22 cellular contexts compared by ENCODE assay signal in genomic region chr11:1277936-1278512, GRCh38. TPM values are rescaled to one million over a fixed set of nuclear protein-coding genes. Genes with fewer than 3 reads are reported as not detected.
A peak's percentile ranks its signal among the peaks of the same experiment; 100 is the strongest.
DNase-seq lines count a peak whose midpoint lies in the region; ATAC-seq, FAIRE-seq and TF ChIP-seq lines count a peak whose summit lies in the region.
"Had no signal": no experiment of that assay in that cellular context is flagged by ENCODE, and none has a peak within 500 bp of the region (broad histone marks: within the 10 kb centered on the region; RNA-seq: fewer than 3 reads in every experiment).

No MANE protein-coding gene starts in this region.

- no peak overlapping the region for H3K9ac ChIP-seq in astrocyte (ENCODE audit: low read length)

- H3K9me3 Mint-ChIP-seq in astrocyte (ENCODE audit: unreplicated experiment) = no peaks in the 10 kb centered on the region
- H3K9me3 Mint-ChIP-seq: CD8-positive, alpha-beta T cell had no signal

- ATAC-seq in left ventricle myocardium superior = no peak
- ATAC-seq in HG02678 (IDR thresholded peaks at IDR 0.05; ENCODE audit: unreplicated experiment) = no peak
- no peak for ATAC-seq in HG03354 (IDR thresholded peaks at IDR 0.05; ENCODE audit: poor library complexity, severe bottlenecking, unreplicated experiment)
- ATAC-seq: CD8-positive, alpha-beta T cell had no signal

- intact Hi-C loops in left ventricle myocardium superior (cut with micrococcal nuclease) = no loop called here
- intact Hi-C loops in head of caudate nucleus (cut with DNase I) = no loop called here

- H3K36me3 ChIP-seq in right atrium auricular region (peaks cover 57% of the 10 kb centered on the region), astrocyte (ENCODE audit: insufficient read depth, low read length) (peaks cover 2% of the 10 kb centered on the region)
- H3K36me3 ChIP-seq: BE2C had no signal

- peaks cover 0 to 25% of the 10 kb centered on the region in 2 donors for H3K4me1 ChIP-seq in right atrium auricular region
- H3K4me1 ChIP-seq in astrocyte (ENCODE audit: insufficient read depth, low read length) = no peaks in the 10 kb centered on the region
- H3K4me1 ChIP-seq: BE2C had no signal

- peaks cover 17% of the 10 kb centered on the region for H3K36me3 Mint-ChIP-seq in astrocyte (ENCODE audit: low read depth, unreplicated experiment)

- H3K27ac ChIP-seq in right atrium auricular region = no peak overlapping the region
- no peak overlapping the region for H3K27ac ChIP-seq in astrocyte (ENCODE audit: low read depth, low read length)

- no peaks in the 10 kb centered on the region for H3K4me1 Mint-ChIP-seq in astrocyte (ENCODE audit: low read depth, unreplicated experiment)

- no peaks in the 10 kb centered on the region for H3K27me3 ChIP-seq in right atrium auricular region
- no peaks in the 10 kb centered on the region for H3K27me3 ChIP-seq in astrocyte (ENCODE audit: insufficient read depth, low read length)
- H3K27me3 ChIP-seq: BE2C had no signal

- H3K4me3 Mint-ChIP-seq in astrocyte (ENCODE audit: unreplicated experiment) = no peak overlapping the region
- H3K4me3 Mint-ChIP-seq: CD8-positive, alpha-beta T cell had no signal

- H3K9me3 ChIP-seq in right atrium auricular region = no peaks in the 10 kb centered on the region
- no peaks in the 10 kb centered on the region for H3K9me3 ChIP-seq in astrocyte (ENCODE audit: insufficient read depth, low read depth, low read length)
- H3K9me3 ChIP-seq: BE2C had no signal

- H3K27me3 Mint-ChIP-seq in astrocyte (ENCODE audit: low read depth, unreplicated experiment) = no peaks in the 10 kb centered on the region

- H3K4me2 ChIP-seq in astrocyte (ENCODE audit: low read length) = no peak overlapping the region

- H3K4me3 ChIP-seq in right atrium auricular region (no peak overlapping the region), astrocyte (ENCODE audit: insufficient read depth, low read depth, low read length) (no peak overlapping the region)

- DNase-seq in left ventricle myocardium superior = peak; percentile 16
- no peak for DNase-seq in right atrium auricular region (ENCODE audit: low spot score)
- no peak for DNase-seq in astrocyte (ENCODE audit: low read depth)
- DNase-seq in left kidney (ENCODE audit: low read depth, low spot score) = peak; percentile 38
- DNase-seq in head of caudate nucleus = no peak
- DNase-seq: BE2C; CD8-positive, alpha-beta T cell; IMR-90; NCI-H1417; NCI-H187; NCI-H2107; NCI-H510A; NCI-H748 treated with DMSO at 0.1 percent for 48 hours; NK-92 treated with Interleukin-12 subunit alpha and Interleukin-12 subunit beta, amount 100 ng/mL, for 24 hours; SHP77 treated with DMSO at 0.1 percent for 48 hours had no signal

- no peak overlapping the region for H2AFZ ChIP-seq in astrocyte (ENCODE audit: low read depth, low read length)

- no peaks in the 10 kb centered on the region for H3K79me2 ChIP-seq in astrocyte (ENCODE audit: insufficient read depth, low read length)

- peaks cover 25% of the 10 kb centered on the region for H4K20me1 ChIP-seq in astrocyte (ENCODE audit: insufficient read depth, low read length)

- H3K27ac Mint-ChIP-seq in astrocyte (ENCODE audit: unreplicated experiment) = peak overlapping the region; percentile 12
- H3K27ac Mint-ChIP-seq: CD8-positive, alpha-beta T cell had no signal

- no peak for FAIRE-seq in astrocyte (lab: Jason Lieb, UNC)
- FAIRE-seq: A204.1, GM12892, GM18507 had no signal

- no peak for TF ChIP-seq CTCF in right atrium auricular region (IDR thresholded peaks at IDR 0.05)
- no peak for TF ChIP-seq CTCF in astrocyte (IDR thresholded peaks at IDR 0.05; ENCODE audit: insufficient read depth, low read depth, low read length)

RNA-seq across cellular contexts. Expression of gene TOLLIP, which starts 31.4 kb away (rescaled TPM):
- total RNA-seq in left ventricle myocardium superior (50.2 TPM), right atrium auricular region (10 to 100 TPM; 29.6 to 41.0 TPM), astrocyte (44.8 and 46.4 TPM in 2 replicates)

RNA-seq across cellular contexts. Expression of gene MUC5B, which starts 55.2 kb away (rescaled TPM):
- total RNA-seq in left ventricle myocardium superior (not detected), right atrium auricular region (not detected), astrocyte (not detected in 2 replicates)
- total RNA-seq: CD8-positive, alpha-beta T cell; H4; IMR-90; M059J had no signal

Comparison
In these comparisons a context has a peak if more than half of its experiments do, and no peak if none do; other contexts are left out.
1. DNase-seq: peak in left ventricle myocardium superior (single experiment) and left kidney (single experiment); none in right atrium auricular region (single experiment), astrocyte (single experiment) and head of caudate nucleus (0 of 42).